Comparison of ENCODE assay signal across 24 cellular contexts in genomic region chr13:19810996-19811881, GRCh38.
DNase-seq lines count a peak whose midpoint lies in the region; ATAC-seq and TF ChIP-seq lines count a peak whose summit lies in the region.
"Had no signal": no experiment of that assay in that cellular context is flagged by ENCODE, and none has a peak within 500 bp of the region (broad histone marks: within the 10 kb centered on the region; RNA-seq: fewer than 3 reads in every experiment).

No MANE protein-coding gene starts in this region.

- no peak for ATAC-seq in HG03039 (IDR thresholded peaks at IDR 0.05; ENCODE audit: unreplicated experiment)
- ATAC-seq: activated T-helper 17 cell treated with anti-CD3 and anti-CD28 coated beads, Interleukin-2, amount 50 U/mL, for 72 hours; heart right ventricle; lower lobe of right lung had no signal

- TF ChIP-seq CTCF in AG10803 (conservative IDR thresholded peaks at IDR 0.05; ENCODE audit: low read length) (no peak), fibroblast of pulmonary artery (IDR thresholded peaks at IDR 0.05; ENCODE audit: low read length, missing control alignments) (no peak)

- DNase-seq in AG10803 (ENCODE audit: low read depth), result peak; percentile 9
- DNase-seq in HCEC 1CT, result peak; percentile 47
- peak; percentile 11 for DNase-seq in amniotic epithelial cell (ENCODE audit: low read depth)
- DNase-seq in fibroblast of pulmonary artery (ENCODE audit: low read depth), result peak; percentile 13
- no peak for DNase-seq in NCI-H2107 (lab: John Stamatoyannopoulos, UW)
- DNase-seq in activated CD4-positive, alpha-beta T cell treated with anti-CD3 and anti-CD28 coated beads for 4 hours, result no peak
- no peak for DNase-seq in HPDE6-E6E7 (ENCODE audit: extremely low spot score)
- DNase-seq: activated CD4-positive, alpha-beta T cell treated with anti-CD3 and anti-CD28 coated beads, Interleukin-2, amount 50 U/mL, for 4 hours; activated CD8-positive, alpha-beta memory T cell treated with anti-CD3 and anti-CD28 coated beads, Interleukin-2, amount 50 U/mL, for 4 hours; BE2C; DMS79; heart right ventricle; lower lobe of right lung; NCI-H1092; NCI-H1694 treated with DMSO at 0.1 percent for 48 hours; NCI-H2171; SHP77; small intestine; stimulated activated CD4-positive, alpha-beta T cell treated with anti-CD3 and anti-CD28 coated beads, Interleukin-1b, Interleukin-23, amount 100 ng/mL, for 48 hours; stimulated activated CD8-positive, alpha-beta memory T cell treated with anti-CD3 and anti-CD28 coated beads, Interleukin-4, amount 100 ng/mL, for 48 hours; T-helper 9 cell had no signal

- H3K4me3 ChIP-seq in AG10803 (ENCODE audit: low read length) (no peak overlapping the region), fibroblast of pulmonary artery (replicated peaks; ENCODE audit: low read depth, low read length) (no peak overlapping the region)
- H3K4me3 ChIP-seq: heart right ventricle, lower lobe of right lung, tibial nerve had no signal

Comparison
In these comparisons a context has a peak if more than half of its experiments do, and no peak if none do; other contexts are left out.
1. DNase-seq: peak in AG10803 (single experiment), HCEC 1CT (single experiment), amniotic epithelial cell (single experiment) and fibroblast of pulmonary artery (single experiment); none in NCI-H2107 (single experiment), activated CD4-positive, alpha-beta T cell treated with anti-CD3 and anti-CD28 coated beads for 4 hours (0 of 2) and HPDE6-E6E7 (single experiment).